Comparison of ENCODE assay signal across 8 cellular contexts in genomic region chr17:28948873-28949184, GRCh38. TPM values are rescaled to one million over a fixed set of nuclear protein-coding genes. Genes with fewer than 3 reads are reported as not detected.
DNase-seq lines count a peak whose midpoint lies in the region; ATAC-seq and TF ChIP-seq lines count a peak whose summit lies in the region.

No MANE protein-coding gene starts in this region.

- H3K79me2 ChIP-seq in PC-9 (ENCODE audit: low read depth) (peaks cover 75% of the 10 kb centered on the region), osteoblast (ENCODE audit: insufficient read depth, low read length) (peaks cover 69% of the 10 kb centered on the region)

- no peaks in the 10 kb centered on the region for H3K27me3 ChIP-seq in PC-9 (ENCODE audit: insufficient read depth, low read depth)
- no peaks in the 10 kb centered on the region for H3K27me3 ChIP-seq in osteoblast (ENCODE audit: insufficient read depth, low read length)

- CTCF ChIA-PET in PC-9 (lab: Charles Lee), result no interaction called here

- no peaks in the 10 kb centered on the region for H3K9me3 ChIP-seq in PC-9 (ENCODE audit: insufficient read depth, low read depth)
- H3K9me3 ChIP-seq in osteoblast (ENCODE audit: low read depth, low read length), result no peaks in the 10 kb centered on the region

- H3F3A ChIP-seq in PC-9 (ENCODE audit: insufficient read depth, low read depth), result peaks cover 39% of the 10 kb centered on the region

- peak; percentile 44 for DNase-seq in DMS114 treated with DMSO at 0.1 percent for 48 hours (lab: John Stamatoyannopoulos, UW; ENCODE audit: unreplicated experiment)
- no peak for DNase-seq in PC-9
- DNase-seq in epithelial cell of esophagus (ENCODE audit: low read depth), result no peak
- no peak for DNase-seq in osteoblast (ENCODE audit: insufficient read length, low spot score, missing footprints)
- DNase-seq in NCI-H1930 (lab: John Stamatoyannopoulos, UW), result no peak
- no peak for DNase-seq in stimulated activated CD8-positive, alpha-beta memory T cell treated with anti-CD3 and anti-CD28 coated beads, Interleukin-4, amount 100 ng/mL, for 48 hours
- no peak for DNase-seq in epidermal melanocyte (ENCODE audit: insufficient read length, low spot score)

- H3K9me2 ChIP-seq in PC-9 (ENCODE audit: insufficient read depth), result no peaks in the 10 kb centered on the region

- BruUV-seq in PC-9 (replicated peaks; lab: Mats Ljungman, UMichigan), result TSS peak; percentile 17

- H3K36me3 ChIP-seq in PC-9 (ENCODE audit: low read depth), result peaks cover 37% of the 10 kb centered on the region
- no peaks in the 10 kb centered on the region for H3K36me3 ChIP-seq in osteoblast (ENCODE audit: insufficient read depth, low read length)

- TF ChIP-seq CTCF in PC-9 (conservative IDR thresholded peaks at IDR 0.05) (no peak), epithelial cell of esophagus (IDR thresholded peaks at IDR 0.05; ENCODE audit: insufficient read depth, low read depth, low read length, missing control alignments) (no peak), osteoblast (IDR thresholded peaks at IDR 0.05; ENCODE audit: extremely low read depth, low read depth, low read length) (no peak)

- intact Hi-C loops in PC-9 (cut with micrococcal nuclease; ENCODE audit: unreplicated experiment), result loop anchor here (1.0 kb wide), 1 partner anchor 225 kb away; no protein-coding TSS in a partner anchor

- H3K27ac ChIP-seq in PC-9 (peak overlapping the region; percentile 59), osteoblast (ENCODE audit: low read depth, low read length) (peak overlapping the region; percentile 88)

- peak overlapping the region; percentile 81 for H2AFZ ChIP-seq in PC-9
- peak overlapping the region; percentile 76 for H2AFZ ChIP-seq in osteoblast (ENCODE audit: low read length)

- H4K20me1 ChIP-seq in PC-9 (ENCODE audit: insufficient read depth) (peaks cover 49% of the 10 kb centered on the region), osteoblast (ENCODE audit: insufficient read depth, low read length) (peaks cover 13% of the 10 kb centered on the region)

- POLR2A ChIA-PET in PC-9 (lab: Charles Lee; ENCODE audit: unreplicated experiment), result no interaction called here

- H3K4me1 ChIP-seq in PC-9 (replicated peaks; ENCODE audit: insufficient read depth) (peaks cover 27% of the 10 kb centered on the region), osteoblast (ENCODE audit: insufficient read depth, low read length) (peaks cover 45% of the 10 kb centered on the region)

- H3K4me2 ChIP-seq in PC-9 (peak overlapping the region; percentile 99), osteoblast (ENCODE audit: insufficient read depth, low read length) (peak overlapping the region; percentile 94)

- ATAC-seq in HG02981 (IDR thresholded peaks at IDR 0.05; ENCODE audit: unreplicated experiment), result no peak

- H3K4me3 ChIP-seq in PC-9, result peak overlapping the region; percentile 97
- H3K4me3 ChIP-seq in epithelial cell of esophagus (ENCODE audit: low read length), result peak overlapping the region; percentile 86
- H3K4me3 ChIP-seq in osteoblast (ENCODE audit: insufficient read depth, low read length), result peak overlapping the region; percentile 85

RNA-seq across cellular contexts. Expression of gene PHF12, which starts 2.5 kb away (rescaled TPM):
- total RNA-seq in PC-9 (2021) (36.0 and 48.4 TPM in 2 replicates), osteoblast (20.3 and 26.8 TPM in 2 replicates)

RNA-seq across cellular contexts. Expression of gene DHRS13, which starts 46.0 kb away (rescaled TPM):
- total RNA-seq in PC-9 (2021) (15.8 and 17.5 TPM in 2 replicates), osteoblast (4.7 and 6.2 TPM in 2 replicates)

RNA-seq across cellular contexts. Expression of gene FLOT2, which starts 51.3 kb away (rescaled TPM):
- total RNA-seq in PC-9 (2021) (118 and 128 TPM in 2 replicates), osteoblast (32.1 and 35.1 TPM in 2 replicates)

RNA-seq across cellular contexts. Expression of gene SEZ6, which starts 57.0 kb away (rescaled TPM):
- total RNA-seq in PC-9 (2021) (not detected in 2 replicates), osteoblast (not detected in 2 replicates)
